ENCODE assay signal across 30 cellular contexts in genomic region chr9:28868224-28868623, GRCh38.
"Had no signal": no experiment of that assay in that cellular context is flagged by ENCODE, and none has a peak within 500 bp of the region (broad histone marks: within the 10 kb centered on the region; RNA-seq: fewer than 3 reads in every experiment).

No MANE protein-coding gene starts in this region.

- H3K9me3 Mint-ChIP-seq: activated CD8-positive, alpha-beta T cell treated with anti-CD3 and anti-CD28 coated beads for 36 hours; dendritic cell treated with granulocyte-macrophage colony-stimulating factor and Interleukin-4, amounts not matched to agents 40 ng/mL and 50 ng/mL, for 4 days; endodermal cell; mesothelial cell of epicardium; nephron progenitor cell had no signal

- H3K36me3 ChIP-seq: esophagus muscularis mucosa, heart left ventricle, stomach, thyroid gland, upper lobe of right lung had no signal

- H3K9me3 ChIP-seq: esophagus muscularis mucosa, psoas muscle, stomach, thyroid gland, upper lobe of right lung had no signal

- H3K4me3 ChIP-seq: esophagus muscularis mucosa, heart left ventricle, psoas muscle, stomach, thyroid gland, upper lobe of right lung had no signal

- H3K36me3 Mint-ChIP-seq: activated naive CD4-positive, alpha-beta T cell treated with anti-CD3 and anti-CD28 coated beads, Interleukin-2, amount 50 U/mL, for 72 hours; immature natural killer cell; mesothelial cell of epicardium; naive B cell; stimulated activated naive B cell treated with anti-CD40 and anti-IgM and Interleukin-4, amounts not matched to agents 10 μg/mL and 1 μg/mL and 100 μg/mL, for 72 hours had no signal

- H3K27me3 Mint-ChIP-seq: activated B cell treated with CpG ODN at 0.5 μM for 24 hours; activated CD8-positive, alpha-beta T cell treated with anti-CD3 and anti-CD28 coated beads for 36 hours; central memory CD8-positive, alpha-beta T cell; dendritic cell treated with granulocyte-macrophage colony-stimulating factor and Interleukin-4, amounts not matched to agents 40 ng/mL and 50 ng/mL, for 4 days; naive B cell; stimulated activated naive B cell treated with anti-CD40 and anti-IgM and Interleukin-4, amounts not matched to agents 10 μg/mL and 1 μg/mL and 100 μg/mL, for 72 hours had no signal

- H3K9ac ChIP-seq: parathyroid adenoma had no signal

- H3K4me3 Mint-ChIP-seq: activated B cell treated with CpG ODN at 0.5 μM for 24 hours; activated CD8-positive, alpha-beta T cell treated with anti-CD3 and anti-CD28 coated beads for 36 hours; activated T-cell treated with anti-CD3 and anti-CD28 coated beads, Interleukin-2, amount 50 U/mL, for 72 hours; central memory CD8-positive, alpha-beta T cell; dendritic cell treated with granulocyte-macrophage colony-stimulating factor and Interleukin-4, amounts not matched to agents 40 ng/mL and 50 ng/mL, for 4 days; endodermal cell; immature natural killer cell; mesothelial cell of epicardium; naive B cell; nephron progenitor cell; stimulated activated naive B cell treated with anti-CD40 and anti-IgM and Interleukin-4, amounts not matched to agents 10 μg/mL and 1 μg/mL and 100 μg/mL, for 72 hours had no signal

- H3K4me1 ChIP-seq: esophagus muscularis mucosa, foreskin keratinocyte, heart left ventricle, parathyroid adenoma, psoas muscle, stomach, thyroid gland, upper lobe of right lung had no signal

- DNase-seq: activated B cell treated with CpG ODN at 0.5 μM for 24 hours; activated CD4-positive, alpha-beta T cell treated with anti-CD3 and anti-CD28 coated beads, Interleukin-2, amount 50 U/mL, for 1 hour; activated CD8-positive, alpha-beta T cell treated with anti-CD3 and anti-CD28 coated beads for 36 hours; activated naive CD4-positive, alpha-beta T cell; activated T-cell treated with anti-CD3 and anti-CD28 coated beads for 4 hours; activated T-cell treated with anti-CD3 and anti-CD28 coated beads, Interleukin-2, amount 50 U/mL, for 72 hours; endodermal cell; foreskin keratinocyte; heart left ventricle; hypothalamus; immature natural killer cell; kidney; left colon; naive B cell; nephron progenitor cell; occipital lobe; psoas muscle; stimulated activated CD4-positive, alpha-beta T cell treated with anti-CD3 and anti-CD28 coated beads, Interleukin-15, amount 100 ng/mL, for 24 hours; stimulated activated CD4-positive, alpha-beta T cell treated with anti-CD3 and anti-CD28 coated beads, Interleukin-2, amount 100 ng/mL, for 24 hours; stimulated activated naive B cell treated with anti-CD40 and anti-IgM and Interleukin-4, amounts not matched to agents 10 μg/mL and 1 μg/mL and 100 μg/mL, for 72 hours; stomach; T1000; thyroid gland; upper lobe of right lung had no signal

- H3K27me3 ChIP-seq: esophagus muscularis mucosa, foreskin keratinocyte, heart left ventricle, stomach, thyroid gland, upper lobe of right lung had no signal

- ATAC-seq: activated CD8-positive, alpha-beta T cell treated with anti-CD3 and anti-CD28 coated beads for 36 hours; activated naive CD4-positive, alpha-beta T cell treated with anti-CD3 and anti-CD28 coated beads, Interleukin-2, amount 50 U/mL, for 72 hours; activated T-cell treated with anti-CD3 and anti-CD28 coated beads, Interleukin-2, amount 50 U/mL, for 72 hours; foreskin keratinocyte; heart left ventricle; left colon; psoas muscle; stimulated activated naive B cell treated with anti-CD40 and anti-IgM and Interleukin-4, amounts not matched to agents 10 μg/mL and 1 μg/mL and 100 μg/mL, for 72 hours; upper lobe of right lung had no signal

- H2AFZ ChIP-seq: parathyroid adenoma had no signal

- H3K27ac Mint-ChIP-seq: activated B cell treated with CpG ODN at 0.5 μM for 24 hours; activated CD8-positive, alpha-beta T cell treated with anti-CD3 and anti-CD28 coated beads for 36 hours; activated naive CD4-positive, alpha-beta T cell treated with anti-CD3 and anti-CD28 coated beads, Interleukin-2, amount 50 U/mL, for 72 hours; activated T-cell treated with anti-CD3 and anti-CD28 coated beads, Interleukin-2, amount 50 U/mL, for 72 hours; dendritic cell treated with granulocyte-macrophage colony-stimulating factor and Interleukin-4, amounts not matched to agents 40 ng/mL and 50 ng/mL, for 4 days; endodermal cell; mesothelial cell of epicardium; naive B cell; nephron progenitor cell; stimulated activated naive B cell treated with anti-CD40 and anti-IgM and Interleukin-4, amounts not matched to agents 10 μg/mL and 1 μg/mL and 100 μg/mL, for 72 hours had no signal

- H3K27ac ChIP-seq: esophagus muscularis mucosa, foreskin keratinocyte, heart left ventricle, parathyroid adenoma, psoas muscle, stomach, thyroid gland, upper lobe of right lung had no signal

- H3K4me1 Mint-ChIP-seq: activated B cell treated with CpG ODN at 0.5 μM for 24 hours; central memory CD8-positive, alpha-beta T cell; naive B cell; nephron progenitor cell; stimulated activated naive B cell treated with anti-CD40 and anti-IgM and Interleukin-4, amounts not matched to agents 10 μg/mL and 1 μg/mL and 100 μg/mL, for 72 hours had no signal

- H3K79me2 ChIP-seq: parathyroid adenoma had no signal
